9 cellular contexts compared by ENCODE assay signal in the genomic region with DNA sequence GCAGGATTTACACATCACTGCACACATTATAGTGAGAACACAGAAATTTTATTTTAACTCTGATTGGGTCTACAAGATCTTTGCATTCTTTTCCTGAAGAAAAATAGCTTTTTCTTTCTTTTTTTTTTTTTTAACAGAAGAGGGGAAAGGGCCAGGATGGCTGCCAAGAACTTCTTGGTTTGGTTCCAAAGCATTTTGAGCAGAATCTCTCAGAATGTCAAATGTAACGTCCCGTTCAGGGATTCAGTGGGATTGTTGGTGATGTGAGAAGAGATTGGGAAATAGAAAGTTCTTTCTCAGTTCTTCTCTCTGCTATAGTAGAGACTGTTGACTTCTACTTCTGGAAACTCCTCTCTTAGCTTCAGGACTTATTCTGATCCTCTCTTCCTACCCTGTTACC.
A peak's percentile ranks its signal among the peaks of the same experiment; 100 is the strongest.
DNase-seq lines count a peak whose midpoint lies in the region; ATAC-seq and TF ChIP-seq lines count a peak whose summit lies in the region.
"Had no signal": no experiment of that assay in that cellular context is flagged by ENCODE, and none has a peak within 500 bp of the region (broad histone marks: within the 10 kb centered on the region; RNA-seq: fewer than 3 reads in every experiment).

No MANE protein-coding gene starts in this region.

- no peaks in the 10 kb centered on the region for H3K36me3 Mint-ChIP-seq in activated naive CD8-positive, alpha-beta T cell treated with anti-CD3 and anti-CD28 coated beads, Interleukin-2, amount 50 U/mL, for 24 hours (ENCODE audit: low read depth)
- H3K36me3 Mint-ChIP-seq: natural killer cell had no signal

- DNase-seq in fibroblast of mammary gland (ENCODE audit: low read depth) (peak; percentile 75), renal cortical epithelial cell (ENCODE audit: low read depth) (peak; percentile 53), DMS53 treated with DMSO at 0.1 percent for 48 hours (lab: John Stamatoyannopoulos, UW; ENCODE audit: unreplicated experiment) (no peak), Ammon's horn (ENCODE audit: low spot score) (no peak), HK-2 (ENCODE audit: unreplicated experiment) (no peak)
- DNase-seq in activated naive CD8-positive, alpha-beta T cell treated with anti-CD3 and anti-CD28 coated beads, Interleukin-2, amount 50 U/mL, for 24 hours: no peak
- DNase-seq: natural killer cell had no signal

- H3K27me3 Mint-ChIP-seq in activated naive CD8-positive, alpha-beta T cell treated with anti-CD3 and anti-CD28 coated beads, Interleukin-2, amount 50 U/mL, for 24 hours: peaks cover 9% of the 10 kb centered on the region

- H3K9me3 Mint-ChIP-seq in activated naive CD8-positive, alpha-beta T cell treated with anti-CD3 and anti-CD28 coated beads, Interleukin-2, amount 50 U/mL, for 24 hours: no peaks in the 10 kb centered on the region

- ATAC-seq in GM18519 (IDR thresholded peaks at IDR 0.05; ENCODE audit: low FRiP score, unreplicated experiment): peak; percentile 29
- no peak for ATAC-seq in activated naive CD8-positive, alpha-beta T cell treated with anti-CD3 and anti-CD28 coated beads, Interleukin-2, amount 50 U/mL, for 24 hours

- no peak for TF ChIP-seq EP300 in Ishikawa (IDR thresholded peaks at IDR 0.05; ENCODE audit: borderline replicate concordance)

- peaks cover 16% of the 10 kb centered on the region for H3K4me1 Mint-ChIP-seq in activated naive CD8-positive, alpha-beta T cell treated with anti-CD3 and anti-CD28 coated beads, Interleukin-2, amount 50 U/mL, for 24 hours

- H3K4me3 Mint-ChIP-seq in activated naive CD8-positive, alpha-beta T cell treated with anti-CD3 and anti-CD28 coated beads, Interleukin-2, amount 50 U/mL, for 24 hours: no peak overlapping the region

- H3K4me3 ChIP-seq in fibroblast of mammary gland (ENCODE audit: control insufficient read depth, low read depth, low read length): no peak overlapping the region

- H3K27ac Mint-ChIP-seq in activated naive CD8-positive, alpha-beta T cell treated with anti-CD3 and anti-CD28 coated beads, Interleukin-2, amount 50 U/mL, for 24 hours: no peak overlapping the region

- no peak for TF ChIP-seq CTCF in fibroblast of mammary gland (conservative IDR thresholded peaks at IDR 0.05; ENCODE audit: control insufficient read depth, insufficient read depth, low read depth, low read length)

- no peak for TF ChIP-seq RAD21 in Ishikawa (IDR thresholded peaks at IDR 0.05; ENCODE audit: low read depth)

TF ChIP-seq in Ishikawa, 13 proteins besides CTCF, POLR2A, EP300 and RAD21:
- TF ChIP-seq NFIC (IDR thresholded peaks at IDR 0.05): peak; percentile 53
- TF ChIP-seq CEBPB (IDR thresholded peaks at IDR 0.05): no peak

Comparison
In these comparisons a context has a peak if more than half of its experiments do, and no peak if none do; other contexts are left out.
1. DNase-seq: peak in fibroblast of mammary gland (single experiment) and renal cortical epithelial cell (single experiment); none in DMS53 treated with DMSO at 0.1 percent for 48 hours (single experiment), Ammon's horn (single experiment), HK-2 (single experiment) and activated naive CD8-positive, alpha-beta T cell treated with anti-CD3 and anti-CD28 coated beads, Interleukin-2, amount 50 U/mL, for 24 hours (single experiment).